ENCODE assay signal across 1 cellular context in the genomic region with DNA sequence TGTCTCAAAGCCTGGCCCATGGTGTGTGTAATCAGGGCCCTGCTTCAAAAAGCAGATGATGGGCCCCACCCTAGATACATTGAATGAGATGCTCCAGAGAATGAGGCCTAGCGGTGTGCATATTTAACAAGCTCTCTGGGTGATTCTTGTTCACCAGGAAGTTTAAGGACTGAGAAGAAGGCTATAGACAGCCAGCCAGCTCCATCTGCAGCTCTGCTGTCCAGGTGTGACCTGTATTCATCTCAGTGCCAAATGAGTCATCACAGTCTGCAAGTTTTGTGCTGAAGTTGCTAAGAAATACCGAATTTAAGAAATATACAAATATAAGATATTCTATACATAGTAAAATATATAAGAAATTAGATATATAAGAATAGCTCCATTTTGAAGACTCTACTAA.
TF ChIP-seq lines count a peak whose summit lies in the region.

No MANE protein-coding gene starts in this region.

TF ChIP-seq in GM23338, 12 proteins besides CTCF, POLR2A, EP300 and RAD21 (continued from another document):
- TF ChIP-seq, protein P1, sequence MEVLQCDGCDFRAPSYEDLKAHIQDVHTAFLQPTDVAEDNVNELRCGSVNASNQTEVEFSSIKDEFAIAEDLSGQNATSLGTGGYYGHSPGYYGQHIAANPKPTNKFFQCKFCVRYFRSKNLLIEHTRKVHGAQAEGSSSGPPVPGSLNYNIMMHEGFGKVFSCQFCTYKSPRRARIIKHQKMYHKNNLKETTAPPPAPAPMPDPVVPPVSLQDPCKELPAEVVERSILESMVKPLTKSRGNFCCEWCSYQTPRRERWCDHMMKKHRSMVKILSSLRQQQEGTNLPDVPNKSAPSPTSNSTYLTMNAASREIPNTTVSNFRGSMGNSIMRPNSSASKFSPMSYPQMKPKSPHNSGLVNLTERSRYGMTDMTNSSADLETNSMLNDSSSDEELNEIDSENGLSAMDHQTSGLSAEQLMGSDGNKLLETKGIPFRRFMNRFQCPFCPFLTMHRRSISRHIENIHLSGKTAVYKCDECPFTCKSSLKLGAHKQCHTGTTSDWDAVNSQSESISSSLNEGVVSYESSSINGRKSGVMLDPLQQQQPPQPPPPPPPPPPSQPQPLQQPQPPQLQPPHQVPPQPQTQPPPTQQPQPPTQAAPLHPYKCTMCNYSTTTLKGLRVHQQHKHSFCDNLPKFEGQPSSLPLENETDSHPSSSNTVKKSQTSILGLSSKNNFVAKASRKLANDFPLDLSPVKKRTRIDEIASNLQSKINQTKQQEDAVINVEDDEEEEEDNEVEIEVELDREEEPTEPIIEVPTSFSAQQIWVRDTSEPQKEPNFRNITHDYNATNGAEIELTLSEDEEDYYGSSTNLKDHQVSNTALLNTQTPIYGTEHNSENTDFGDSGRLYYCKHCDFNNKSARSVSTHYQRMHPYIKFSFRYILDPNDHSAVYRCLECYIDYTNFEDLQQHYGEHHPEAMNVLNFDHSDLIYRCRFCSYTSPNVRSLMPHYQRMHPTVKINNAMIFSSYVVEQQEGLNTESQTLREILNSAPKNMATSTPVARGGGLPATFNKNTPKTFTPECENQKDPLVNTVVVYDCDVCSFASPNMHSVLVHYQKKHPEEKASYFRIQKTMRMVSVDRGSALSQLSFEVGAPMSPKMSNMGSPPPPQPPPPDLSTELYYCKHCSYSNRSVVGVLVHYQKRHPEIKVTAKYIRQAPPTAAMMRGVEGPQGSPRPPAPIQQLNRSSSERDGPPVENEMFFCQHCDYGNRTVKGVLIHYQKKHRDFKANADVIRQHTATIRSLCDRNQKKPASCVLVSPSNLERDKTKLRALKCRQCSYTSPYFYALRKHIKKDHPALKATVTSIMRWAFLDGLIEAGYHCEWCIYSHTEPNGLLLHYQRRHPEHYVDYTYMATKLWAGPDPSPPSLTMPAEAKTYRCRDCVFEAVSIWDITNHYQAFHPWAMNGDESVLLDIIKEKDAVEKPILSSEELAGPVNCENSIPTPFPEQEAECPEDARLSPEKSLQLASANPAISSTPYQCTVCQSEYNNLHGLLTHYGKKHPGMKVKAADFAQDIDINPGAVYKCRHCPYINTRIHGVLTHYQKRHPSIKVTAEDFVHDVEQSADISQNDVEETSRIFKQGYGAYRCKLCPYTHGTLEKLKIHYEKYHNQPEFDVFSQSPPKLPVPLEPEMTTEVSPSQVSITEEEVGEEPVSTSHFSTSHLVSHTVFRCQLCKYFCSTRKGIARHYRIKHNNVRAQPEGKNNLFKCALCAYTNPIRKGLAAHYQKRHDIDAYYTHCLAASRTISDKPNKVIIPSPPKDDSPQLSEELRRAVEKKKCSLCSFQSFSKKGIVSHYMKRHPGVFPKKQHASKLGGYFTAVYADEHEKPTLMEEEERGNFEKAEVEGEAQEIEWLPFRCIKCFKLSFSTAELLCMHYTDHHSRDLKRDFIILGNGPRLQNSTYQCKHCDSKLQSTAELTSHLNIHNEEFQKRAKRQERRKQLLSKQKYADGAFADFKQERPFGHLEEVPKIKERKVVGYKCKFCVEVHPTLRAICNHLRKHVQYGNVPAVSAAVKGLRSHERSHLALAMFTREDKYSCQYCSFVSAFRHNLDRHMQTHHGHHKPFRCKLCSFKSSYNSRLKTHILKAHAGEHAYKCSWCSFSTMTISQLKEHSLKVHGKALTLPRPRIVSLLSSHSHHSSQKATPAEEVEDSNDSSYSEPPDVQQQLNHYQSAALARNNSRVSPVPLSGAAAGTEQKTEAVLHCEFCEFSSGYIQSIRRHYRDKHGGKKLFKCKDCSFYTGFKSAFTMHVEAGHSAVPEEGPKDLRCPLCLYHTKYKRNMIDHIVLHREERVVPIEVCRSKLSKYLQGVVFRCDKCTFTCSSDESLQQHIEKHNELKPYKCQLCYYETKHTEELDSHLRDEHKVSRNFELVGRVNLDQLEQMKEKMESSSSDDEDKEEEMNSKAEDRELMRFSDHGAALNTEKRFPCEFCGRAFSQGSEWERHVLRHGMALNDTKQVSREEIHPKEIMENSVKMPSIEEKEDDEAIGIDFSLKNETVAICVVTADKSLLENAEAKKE (CRISPR knock-in tag; IDR thresholded peaks at IDR 0.05) = no peak
- no peak for TF ChIP-seq EZH2 (IDR thresholded peaks at IDR 0.05; ENCODE audit: low read depth, unreplicated experiment)
- TF ChIP-seq, protein P2, sequence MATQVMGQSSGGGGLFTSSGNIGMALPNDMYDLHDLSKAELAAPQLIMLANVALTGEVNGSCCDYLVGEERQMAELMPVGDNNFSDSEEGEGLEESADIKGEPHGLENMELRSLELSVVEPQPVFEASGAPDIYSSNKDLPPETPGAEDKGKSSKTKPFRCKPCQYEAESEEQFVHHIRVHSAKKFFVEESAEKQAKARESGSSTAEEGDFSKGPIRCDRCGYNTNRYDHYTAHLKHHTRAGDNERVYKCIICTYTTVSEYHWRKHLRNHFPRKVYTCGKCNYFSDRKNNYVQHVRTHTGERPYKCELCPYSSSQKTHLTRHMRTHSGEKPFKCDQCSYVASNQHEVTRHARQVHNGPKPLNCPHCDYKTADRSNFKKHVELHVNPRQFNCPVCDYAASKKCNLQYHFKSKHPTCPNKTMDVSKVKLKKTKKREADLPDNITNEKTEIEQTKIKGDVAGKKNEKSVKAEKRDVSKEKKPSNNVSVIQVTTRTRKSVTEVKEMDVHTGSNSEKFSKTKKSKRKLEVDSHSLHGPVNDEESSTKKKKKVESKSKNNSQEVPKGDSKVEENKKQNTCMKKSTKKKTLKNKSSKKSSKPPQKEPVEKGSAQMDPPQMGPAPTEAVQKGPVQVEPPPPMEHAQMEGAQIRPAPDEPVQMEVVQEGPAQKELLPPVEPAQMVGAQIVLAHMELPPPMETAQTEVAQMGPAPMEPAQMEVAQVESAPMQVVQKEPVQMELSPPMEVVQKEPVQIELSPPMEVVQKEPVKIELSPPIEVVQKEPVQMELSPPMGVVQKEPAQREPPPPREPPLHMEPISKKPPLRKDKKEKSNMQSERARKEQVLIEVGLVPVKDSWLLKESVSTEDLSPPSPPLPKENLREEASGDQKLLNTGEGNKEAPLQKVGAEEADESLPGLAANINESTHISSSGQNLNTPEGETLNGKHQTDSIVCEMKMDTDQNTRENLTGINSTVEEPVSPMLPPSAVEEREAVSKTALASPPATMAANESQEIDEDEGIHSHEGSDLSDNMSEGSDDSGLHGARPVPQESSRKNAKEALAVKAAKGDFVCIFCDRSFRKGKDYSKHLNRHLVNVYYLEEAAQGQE (IDR thresholded peaks at IDR 0.05; ENCODE audit: unreplicated experiment) = no peak
TF ChIP-seq in GM23338: peak in this region for 0.
